1 cellular context compared by ENCODE assay signal in genomic region chr14:92549853-92550244, GRCh38.
TF ChIP-seq lines count a peak whose summit lies in the region.

No MANE protein-coding gene starts in this region.

TF ChIP-seq in GM23338, 12 proteins besides CTCF, POLR2A, EP300 and RAD21 (continued from another document):
- TF ChIP-seq ZNF462 (CRISPR knock-in tag; IDR thresholded peaks at IDR 0.05) = no peak
- no peak for TF ChIP-seq JUNB (IDR thresholded peaks at IDR 0.05; ENCODE audit: unreplicated experiment)
- TF ChIP-seq CREB1 (CRISPR knock-in tag; IDR thresholded peaks at IDR 0.05; ENCODE audit: low read depth) = no peak
